Comparison of ENCODE assay signal across 1 cellular context in the genomic region with DNA sequence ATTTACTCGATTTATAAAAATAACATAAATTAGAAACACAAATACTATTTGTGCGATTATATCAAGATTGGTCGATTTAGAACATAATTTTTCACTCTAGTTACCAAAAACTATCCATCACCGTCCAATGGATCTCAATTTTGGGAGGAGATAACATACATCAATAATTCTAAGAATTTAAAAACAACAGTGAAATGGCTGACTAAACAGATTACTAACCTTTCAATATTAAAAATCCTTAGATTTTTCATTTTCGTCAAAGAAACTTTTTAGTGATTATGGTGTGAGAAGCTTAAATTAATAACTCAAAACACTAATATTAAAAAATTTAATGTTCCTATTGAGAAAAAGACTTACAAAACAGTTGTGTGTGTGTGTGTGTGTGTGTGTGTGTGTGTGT.
TF ChIP-seq lines count a peak whose summit lies in the region.

No MANE protein-coding gene starts in this region.

TF ChIP-seq in HEK293, 187 proteins besides CTCF, POLR2A, EP300 and RAD21:
- TF ChIP-seq, protein P1, sequence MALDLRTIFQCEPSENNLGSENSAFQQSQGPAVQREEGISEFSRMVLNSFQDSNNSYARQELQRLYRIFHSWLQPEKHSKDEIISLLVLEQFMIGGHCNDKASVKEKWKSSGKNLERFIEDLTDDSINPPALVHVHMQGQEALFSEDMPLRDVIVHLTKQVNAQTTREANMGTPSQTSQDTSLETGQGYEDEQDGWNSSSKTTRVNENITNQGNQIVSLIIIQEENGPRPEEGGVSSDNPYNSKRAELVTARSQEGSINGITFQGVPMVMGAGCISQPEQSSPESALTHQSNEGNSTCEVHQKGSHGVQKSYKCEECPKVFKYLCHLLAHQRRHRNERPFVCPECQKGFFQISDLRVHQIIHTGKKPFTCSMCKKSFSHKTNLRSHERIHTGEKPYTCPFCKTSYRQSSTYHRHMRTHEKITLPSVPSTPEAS (tag by site-specific recombination; IDR thresholded peaks at IDR 0.05), result 0 out of 2 replicates have a peak, but pooled peaks have one; percentile 10
- no peak for TF ChIP-seq ZNF621 (tag by site-specific recombination; IDR thresholded peaks at IDR 0.05)
- TF ChIP-seq, protein P2, sequence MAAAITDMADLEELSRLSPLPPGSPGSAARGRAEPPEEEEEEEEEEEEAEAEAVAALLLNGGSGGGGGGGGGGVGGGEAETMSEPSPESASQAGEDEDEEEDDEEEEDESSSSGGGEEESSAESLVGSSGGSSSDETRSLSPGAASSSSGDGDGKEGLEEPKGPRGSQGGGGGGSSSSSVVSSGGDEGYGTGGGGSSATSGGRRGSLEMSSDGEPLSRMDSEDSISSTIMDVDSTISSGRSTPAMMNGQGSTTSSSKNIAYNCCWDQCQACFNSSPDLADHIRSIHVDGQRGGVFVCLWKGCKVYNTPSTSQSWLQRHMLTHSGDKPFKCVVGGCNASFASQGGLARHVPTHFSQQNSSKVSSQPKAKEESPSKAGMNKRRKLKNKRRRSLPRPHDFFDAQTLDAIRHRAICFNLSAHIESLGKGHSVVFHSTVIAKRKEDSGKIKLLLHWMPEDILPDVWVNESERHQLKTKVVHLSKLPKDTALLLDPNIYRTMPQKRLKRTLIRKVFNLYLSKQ (tag by site-specific recombination; IDR thresholded peaks at IDR 0.05; ENCODE audit: borderline replicate concordance), result no peak
